Comparison of ENCODE assay signal across 8 cellular contexts in the genomic region with DNA sequence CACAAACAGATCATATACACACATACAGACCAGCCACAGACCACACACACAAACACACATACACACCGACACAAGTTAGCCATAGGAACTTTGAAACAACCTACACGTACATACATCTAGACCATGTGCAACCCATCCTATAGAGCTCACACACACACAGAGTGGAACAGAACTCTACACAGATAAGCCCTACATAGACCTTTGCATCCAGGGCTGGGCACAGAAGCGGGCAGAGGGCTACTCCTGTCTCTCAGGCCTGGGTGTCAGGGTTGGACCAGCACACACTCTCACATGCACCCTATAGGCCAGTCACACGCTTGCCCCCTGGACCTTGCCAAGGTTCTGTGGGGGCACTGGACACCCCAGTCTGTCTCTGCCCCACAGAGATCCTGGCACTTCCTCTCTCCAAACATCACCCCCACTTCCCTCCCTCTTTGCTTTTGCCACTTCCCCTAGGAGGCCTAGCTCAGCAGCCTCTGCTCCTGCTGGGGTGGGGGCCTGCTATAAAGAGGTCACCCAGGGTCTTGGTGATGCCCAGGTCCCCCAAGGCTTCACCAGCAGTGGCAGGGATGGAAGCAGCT. TPM values are rescaled to one million over a fixed set of nuclear protein-coding genes. Genes with fewer than 3 reads are reported as not detected.
DNase-seq lines count a peak whose midpoint lies in the region; ATAC-seq, FAIRE-seq and TF ChIP-seq lines count a peak whose summit lies in the region.

No MANE protein-coding gene starts in this region.

- peaks cover 33% of the 10 kb centered on the region for H3K79me2 ChIP-seq in PC-9 (ENCODE audit: low read depth)

- H3K36me3 Mint-ChIP-seq in natural killer cell: no peaks in the 10 kb centered on the region

- peaks cover 78% of the 10 kb centered on the region for H3K4me1 ChIP-seq in PC-9 (replicated peaks; ENCODE audit: insufficient read depth)
- peaks cover 0 to 72% of the 10 kb centered on the region in 2 donors for H3K4me1 ChIP-seq in right atrium auricular region
- H3K4me1 ChIP-seq in spleen: peaks cover 64 to 94% (median 87%) of the 10 kb centered on the region in 6 donors

- no peaks in the 10 kb centered on the region for H3K9me3 ChIP-seq in PC-9 (ENCODE audit: insufficient read depth, low read depth)
- no peaks in the 10 kb centered on the region for H3K9me3 ChIP-seq in right atrium auricular region
- H3K9me3 ChIP-seq in spleen: no peaks in the 10 kb centered on the region

- peak; percentile 54 for FAIRE-seq in GM12892 (lab: Jason Lieb, UNC)

- TF ChIP-seq POLR2A in GM12892 (IDR thresholded peaks at IDR 0.05; ENCODE audit: low read depth, low read length): no peak
- no peak for TF ChIP-seq POLR2A in spleen (IDR thresholded peaks at IDR 0.05)

- H3K4me1 Mint-ChIP-seq in natural killer cell: peaks cover 14 to 26% of the 10 kb centered on the region in 2 donors

- no peak for DNase-seq in GM12892 (ENCODE audit: insufficient read length)
- DNase-seq in PC-9: peak in 1 of 2 experiments; percentile 44
- no peak for DNase-seq in right atrium auricular region (ENCODE audit: low spot score)
- DNase-seq in spleen: peak; percentile 82
- DNase-seq in natural killer cell: no peak
- DNase-seq in germinal center (ENCODE audit: low spot score): no peak
- no peak for DNase-seq in AG08395 (ENCODE audit: low spot score)

- no peaks in the 10 kb centered on the region for H3K9me3 Mint-ChIP-seq in natural killer cell

- no TSS peak for BruUV-seq in PC-9 (replicated peaks; lab: Mats Ljungman, UMichigan)

- H3K4me3 ChIP-seq in PC-9: peak overlapping the region; percentile 37; the same call in 1 of the 2 replicates
- H3K4me3 ChIP-seq in right atrium auricular region: no peak overlapping the region
- H3K4me3 ChIP-seq in spleen: peak overlapping the region in 2 of 8 donors; percentile 3 to 53

- peak overlapping the region; percentile 91 for H3K4me2 ChIP-seq in PC-9

- H3K27me3 Mint-ChIP-seq in natural killer cell (ENCODE audit: low read depth in 2 of 2): no peaks in the 10 kb centered on the region

- H3K27me3 ChIP-seq in PC-9 (ENCODE audit: insufficient read depth, low read depth): no peaks in the 10 kb centered on the region
- H3K27me3 ChIP-seq in right atrium auricular region: no peaks in the 10 kb centered on the region
- no peaks in the 10 kb centered on the region for H3K27me3 ChIP-seq in spleen (replicated peaks in 1 of 7)

- H3K27ac ChIP-seq in PC-9 (peak overlapping the region; percentile 86), right atrium auricular region (peak overlapping the region; percentile 96 to 99), spleen (peak overlapping the region; percentile 79 to 100 (median 100))

- TF ChIP-seq CTCF in PC-9 (conservative IDR thresholded peaks at IDR 0.05): no peak
- TF ChIP-seq CTCF in right atrium auricular region (IDR thresholded peaks at IDR 0.05): no peak
- no peak for TF ChIP-seq CTCF in spleen (IDR thresholded peaks at IDR 0.05 in 8 of 11, conservative IDR thresholded peaks at IDR 0.05 in 3 of 11)
- TF ChIP-seq CTCF in natural killer cell (IDR thresholded peaks at IDR 0.05): no peak

- WGBS in spleen, 5 donors: 34 to 57% (median 45%) methylated on average over 4 of the region's 4 CpGs

- H3K36me3 ChIP-seq in PC-9 (ENCODE audit: low read depth) (no peaks in the 10 kb centered on the region), right atrium auricular region (no peaks in the 10 kb centered on the region), spleen (no peaks in the 10 kb centered on the region)

- H4K20me1 ChIP-seq in PC-9 (ENCODE audit: insufficient read depth): no peaks in the 10 kb centered on the region

- no peaks in the 10 kb centered on the region for H3K9me2 ChIP-seq in PC-9 (ENCODE audit: insufficient read depth)

- CTCF ChIA-PET in PC-9 (lab: Charles Lee): no interaction called here

- POLR2A ChIA-PET in PC-9 (lab: Charles Lee; ENCODE audit: unreplicated experiment): no interaction called here

- ATAC-seq in natural killer cell (no peak), GM19023 (IDR thresholded peaks at IDR 0.05; ENCODE audit: unreplicated experiment) (no peak)

- H3K27ac Mint-ChIP-seq in natural killer cell: no peak overlapping the region

- no peak overlapping the region for H2AFZ ChIP-seq in PC-9

- peaks cover 76% of the 10 kb centered on the region for H3F3A ChIP-seq in PC-9 (ENCODE audit: insufficient read depth, low read depth)

- H3K4me3 Mint-ChIP-seq in natural killer cell: no peak overlapping the region

- intact Hi-C loops in PC-9 (cut with micrococcal nuclease; ENCODE audit: unreplicated experiment) (loop anchor here (5.0 to 10.0 kb wide), 2 partner anchors 377 to 1059 kb away; no protein-coding TSS in a partner anchor), spleen (cut with DNase I; ENCODE audit: low total_unique reads) (no loop called here), natural killer cell (cut with micrococcal nuclease) (loop anchor here (5.0 to 10.0 kb wide), 2 partner anchors 259 to 317 kb away; a partner anchor contains a TSS)

RNA-seq across cellular contexts. Expression of a gene that starts 5.8 kb away (rescaled TPM):
- polyA plus RNA-seq in GM12892 (2012; ENCODE audit: missing spikeins): 11.9 TPM
- total RNA-seq in PC-9 (2021) (70.7 and 87.0 TPM in 2 replicates), right atrium auricular region (100 to 1,000 TPM; 321 to 506 TPM), spleen (100 to 1,000 TPM; 102 to 363 (median 189) TPM), natural killer cell (100 to 1,000 TPM; 781 to 903 (median 859) TPM)
- polyA plus RNA-seq in spleen: 100 to 1,000 TPM in 1 of 3 donors, 10 to 100 TPM in 2; 57.5 to 118 (median 64.0) TPM

RNA-seq across cellular contexts. Expression of a gene that starts 10.2 kb away (rescaled TPM):
- 10.7 TPM for polyA plus RNA-seq in GM12892 (2012; ENCODE audit: missing spikeins)
- 109 and 127 TPM in 2 replicates for total RNA-seq in PC-9 (2021)
- 10 to 100 TPM; 11.4 to 12.2 TPM for total RNA-seq in right atrium auricular region
- total RNA-seq in spleen: 10 to 100 TPM; 14.8 to 27.4 (median 25.2) TPM
- 10 to 100 TPM in 2 of 3 donors, 1 to 10 TPM in 1; 7.1 to 24.3 (median 20.5) TPM for polyA plus RNA-seq in spleen
- total RNA-seq in natural killer cell: 10 to 100 TPM; 13.3 to 15.3 (median 13.9) TPM

RNA-seq across cellular contexts. Expression of a gene that starts 16.1 kb away (rescaled TPM):
- 219 TPM for polyA plus RNA-seq in GM12892 (2012; ENCODE audit: missing spikeins)
- total RNA-seq in PC-9 (2021): 268 and 271 TPM in 2 replicates
- 100 to 1,000 TPM; 702 to 859 TPM for total RNA-seq in right atrium auricular region
- 100 to 1,000 TPM in 6 of 7 donors, 10 to 100 TPM in 1; 97.9 to 203 (median 140) TPM for total RNA-seq in spleen
- 100 to 1,000 TPM in 2 of 3 donors, 10 to 100 TPM in 1; 78.3 to 123 (median 108) TPM for polyA plus RNA-seq in spleen
- total RNA-seq in natural killer cell: 10 to 100 TPM; 28.8 to 67.1 (median 66.9) TPM

RNA-seq across cellular contexts. Expression of a gene that starts 16.3 kb away (rescaled TPM):
- polyA plus RNA-seq in GM12892 (2012; ENCODE audit: missing spikeins): 16.1 TPM
- total RNA-seq in PC-9 (2021) (28.8 and 30.0 TPM in 2 replicates), right atrium auricular region (not detected), spleen (1 to 10 TPM in 4 of 7 donors, not detected in 3; 1.1 to 4.8 (median 3.4) TPM), natural killer cell (1 to 10 TPM; 1.7 to 2.8 (median 2.2) TPM)
- polyA plus RNA-seq in spleen: 1 to 10 TPM; 5.2 to 9.1 (median 5.7) TPM

RNA-seq across cellular contexts. Expression of a gene that starts 20.9 kb away (rescaled TPM):
- polyA plus RNA-seq in GM12892 (2012; ENCODE audit: missing spikeins): 33.0 TPM
- 38.6 and 60.4 TPM in 2 replicates for total RNA-seq in PC-9 (2021)
- total RNA-seq in right atrium auricular region: 1 to 10 TPM; 3.1 to 4.0 TPM
- 10 to 100 TPM in 6 of 7 donors, 1 to 10 TPM in 1; 9.8 to 15.9 (median 11.7) TPM for total RNA-seq in spleen
- 10 to 100 TPM in 2 of 3 donors, 1 to 10 TPM in 1; 4.4 to 12.2 (median 11.4) TPM for polyA plus RNA-seq in spleen
- total RNA-seq in natural killer cell: 1 to 10 TPM; 6.6 to 8.7 (median 7.4) TPM
